ENCODE assay signal across 20 cellular contexts in the genomic region with DNA sequence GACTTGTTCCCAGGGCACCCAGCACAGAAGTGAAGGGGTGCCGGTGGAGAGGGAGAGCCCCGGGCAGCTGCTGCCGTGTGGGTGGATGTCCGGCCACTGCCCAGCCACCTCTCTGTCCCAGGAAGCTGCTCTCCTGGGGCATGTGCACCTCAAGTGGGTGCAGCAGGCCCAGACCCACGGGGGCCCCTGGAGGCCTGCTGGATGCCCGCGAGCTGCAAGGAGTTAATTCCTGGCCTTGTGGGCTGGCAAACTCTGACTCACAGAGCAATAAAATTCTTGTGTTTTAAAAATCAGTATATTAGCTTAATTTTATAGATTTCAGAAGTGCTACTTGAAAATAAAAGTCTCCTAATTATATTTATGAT. TPM values are rescaled to one million over a fixed set of nuclear protein-coding genes. Genes with fewer than 3 reads are reported as not detected.
DNase-seq lines count a peak whose midpoint lies in the region; ATAC-seq, FAIRE-seq and TF ChIP-seq lines count a peak whose summit lies in the region.
"Had no signal": no experiment of that assay in that cellular context is flagged by ENCODE, and none has a peak within 500 bp of the region (broad histone marks: within the 10 kb centered on the region; RNA-seq: fewer than 3 reads in every experiment).

No MANE protein-coding gene starts in this region.

- no peak overlapping the region for H3K18ac ChIP-seq in H1 (ENCODE audit: extremely low read depth, low read length)

- DNase-seq in M059J (ENCODE audit: low read depth) (peak; percentile 64), H1 (ENCODE audit: low read depth in 1 of 2, low spot score in 2 of 2) (no peak), renal cortical epithelial cell (ENCODE audit: low read depth) (peak; percentile 19), OCI-M2 (lab: John Stamatoyannopoulos, UW; ENCODE audit: unreplicated experiment) (no peak), SIG-M5 treated with dmso at 0.1 percent for 504 hours (lab: John Stamatoyannopoulos, UW; ENCODE audit: unreplicated experiment) (no peak)
- DNase-seq: CD4-positive, CD25-positive, alpha-beta regulatory T cell; GDM1; KG1; NCI-H1417; NCI-H1930; NCI-H2171 treated with DMSO at 0.1 percent for 48 hours; NCI-H82; SJCRH30 had no signal

- H3K14ac ChIP-seq in H1 (ENCODE audit: insufficient read length), result no peak overlapping the region

- H2BK20ac ChIP-seq in H1 (ENCODE audit: low read length), result no peak overlapping the region

- H3K9me3 ChIP-seq in BLaER1, result no peaks in the 10 kb centered on the region
- no peaks in the 10 kb centered on the region; a peak in 1 of 4 replicates for H3K9me3 ChIP-seq in H1 (ENCODE audit: insufficient read depth in 2 of 2, low read depth in 1 of 2, low read length in 1 of 2)
- H3K9me3 ChIP-seq: SJCRH30 had no signal

- H4K20me1 ChIP-seq in BLaER1 (no peaks in the 10 kb centered on the region), H1 (replicated peaks in 1 of 2; ENCODE audit: control insufficient read depth in 1 of 2, insufficient read depth in 2 of 2, low read length in 2 of 2) (peaks cover 0 to 4% of the 10 kb centered on the region in 2 experiments)

- POLR2A ChIA-PET in H1 (lab: Charles Lee; ENCODE audit: partially characterized antibody), result no interaction called here

- H3K9ac ChIP-seq in BLaER1 (no peak overlapping the region), H1 (replicated peaks in 1 of 4; ENCODE audit: extremely low read depth in 1 of 4, low read depth in 3 of 4, low read length in 3 of 4) (no peak overlapping the region)
- H3K9ac ChIP-seq: GM23248 had no signal

- no peaks in the 10 kb centered on the region for H3K23me2 ChIP-seq in H1 (ENCODE audit: low read depth, low read length)

- H2BK12ac ChIP-seq in H1 (ENCODE audit: low read depth, low read length), result no peak overlapping the region

- H3K27me3 ChIP-seq in BLaER1, result no peaks in the 10 kb centered on the region
- H3K27me3 ChIP-seq in H1 (replicated peaks in 1 of 4; ENCODE audit: control insufficient read depth in 3 of 4, extremely low read depth in 1 of 4, insufficient read depth in 3 of 4, low read length in 3 of 4), result peaks cover 0 to 22% (median 13%) of the 10 kb centered on the region in 4 experiments; a peak in 5 of 7 replicates
- H3K27me3 ChIP-seq: SJCRH30 had no signal

- CTCF ChIA-PET in H1 (lab: Charles Lee; ENCODE audit: partially characterized antibody), result interaction anchor here (0.8 to 1.5 kb wide), 4 partner anchors 44 to 206 kb away, joined by 3 to 4 read pairs (median 3); no protein-coding TSS in a partner anchor

- TF ChIP-seq RAD21 in H1 (IDR thresholded peaks at IDR 0.05 in 1 of 2, conservative IDR thresholded peaks at IDR 0.05 in 1 of 2; ENCODE audit: low read depth in 2 of 2, low read length in 2 of 2), result no peak; a peak in 1 of 4 replicates

- H3K56ac ChIP-seq in H1 (replicated peaks; ENCODE audit: insufficient read length, low read depth, low read length), result no peak overlapping the region

- FAIRE-seq in H1 (lab: Jason Lieb, UNC), result no peak
- FAIRE-seq: A204.1, GM12892, GM19239 had no signal

- no peak overlapping the region for H3K23ac ChIP-seq in H1 (ENCODE audit: insufficient read length)

- H2BK5ac ChIP-seq in H1 (ENCODE audit: low read depth, low read length), result no peak overlapping the region

- no peak overlapping the region for H2AK5ac ChIP-seq in H1 (ENCODE audit: low read depth, low read length)

- no peak overlapping the region for H2AFZ ChIP-seq in H1 (ENCODE audit: low read length)
- H2AFZ ChIP-seq: GM23248 had no signal

- no peak for TF ChIP-seq POLR2A in H1 (IDR thresholded peaks at IDR 0.05; ENCODE audit: control extremely low read depth in 1 of 2, low read depth in 2 of 2, low read length in 2 of 2)

- no peaks in the 10 kb centered on the region for H3K79me1 ChIP-seq in H1 (ENCODE audit: low read depth, low read length)

- H4K8ac ChIP-seq in H1 (ENCODE audit: extremely low read depth, insufficient read depth, low read length), result peak overlapping the region; percentile 14; the same call in 1 of the 2 replicates

- H3K27ac ChIP-seq in BLaER1 (no peak overlapping the region), H1 (ENCODE audit: low read depth, low read length) (no peak overlapping the region)
- H3K27ac ChIP-seq: GM23248, SJCRH30 had no signal

- H2BK120ac ChIP-seq in H1 (replicated peaks; ENCODE audit: low read depth, low read length), result no peak overlapping the region

- H3K79me2 ChIP-seq in H1 (ENCODE audit: control insufficient read depth in 1 of 2, insufficient read depth in 2 of 2, low read length in 2 of 2), result no peaks in the 10 kb centered on the region

- no peaks in the 10 kb centered on the region for H3K36me3 ChIP-seq in BLaER1
- H3K36me3 ChIP-seq in H1 (ENCODE audit: control insufficient read depth in 2 of 4, insufficient read depth in 4 of 4, low read length in 3 of 4), result no peaks in the 10 kb centered on the region
- H3K36me3 ChIP-seq: SJCRH30 had no signal

- H3K4me1 ChIP-seq in BLaER1 (peaks cover 81% of the 10 kb centered on the region), H1 (replicated peaks in 1 of 4; ENCODE audit: control insufficient read depth in 3 of 4, insufficient read depth in 4 of 4, low read length in 3 of 4) (peaks cover 0 to 4% (median 0%) of the 10 kb centered on the region in 4 experiments; a peak in 1 of 7 replicates)

- H3K4ac ChIP-seq in H1 (replicated peaks; ENCODE audit: insufficient read length, low read depth, low read length), result no peak overlapping the region

- no peak overlapping the region for H4K91ac ChIP-seq in H1 (replicated peaks; ENCODE audit: insufficient read length, low read length)

- no peak for TF ChIP-seq CTCF in H1 (IDR thresholded peaks at IDR 0.05; ENCODE audit: control extremely low read depth in 1 of 3, insufficient read depth in 1 of 3, low read depth in 1 of 3, low read length in 3 of 3)

- ATAC-seq in GM19395 (IDR thresholded peaks at IDR 0.05; ENCODE audit: unreplicated experiment), result no peak
- no peak for ATAC-seq in HG03159 (IDR thresholded peaks at IDR 0.05; ENCODE audit: unreplicated experiment)

- WGBS in H1 (ENCODE audit: extremely low coverage in 1 of 2, insufficient coverage in 1 of 2, insufficient read length in 1 of 2, insufficient replicate concordance in 2 of 2, low coverage in 1 of 2, low lambda C conversion rate in 2 of 2, missing lambda C conversion rate in 1 of 2), 2 experiments, result 89% methylated on average over 5 of the region's 7 CpGs; no CpG with 5 or more reads in 1 of the 2 experiments

- H3K4me2 ChIP-seq in BLaER1 (peak overlapping the region; percentile 53), H1 (ENCODE audit: insufficient read depth in 1 of 2, low read depth in 2 of 2, low read length in 2 of 2) (no peak overlapping the region)

- H4K5ac ChIP-seq in H1 (ENCODE audit: insufficient read length, low read depth, low read length), result no peak overlapping the region

- TF ChIP-seq EP300 in H1 (IDR thresholded peaks at IDR 0.05; ENCODE audit: borderline replicate concordance in 1 of 2, low read depth in 2 of 2, low read length in 2 of 2), result no peak

- no peak overlapping the region for H2BK15ac ChIP-seq in H1 (ENCODE audit: low read length)

- H3K4me3 ChIP-seq in BLaER1, result no peak overlapping the region
- no peak overlapping the region for H3K4me3 ChIP-seq in H1 (ENCODE audit: extremely low read depth in 1 of 4, insufficient read depth in 2 of 4, low read depth in 3 of 4, low read length in 4 of 4)
- H3K4me3 ChIP-seq: GM23248, SJCRH30 had no signal

TF ChIP-seq in H1, 55 proteins besides CTCF, POLR2A, EP300 and RAD21 (continues in another document):
- TF ChIP-seq SAP30 (IDR thresholded peaks at IDR 0.05; ENCODE audit: insufficient read depth, insufficient replicate concordance, low read length) (no peak), SIN3A (conservative IDR thresholded peaks at IDR 0.05 in 1 of 2, IDR thresholded peaks at IDR 0.05 in 1 of 2; ENCODE audit: low read depth in 1 of 2, low read length in 2 of 2) (no peak), POU5F1 (IDR thresholded peaks at IDR 0.05; ENCODE audit: low read depth, low read length) (no peak), PHF8 (conservative IDR thresholded peaks at IDR 0.05; ENCODE audit: low read depth, low read length) (no peak), ZNF274 (IDR thresholded peaks at IDR 0.05; ENCODE audit: borderline replicate concordance, extremely low read depth, low read length) (no peak), EGR1 (IDR thresholded peaks at IDR 0.05; ENCODE audit: borderline replicate concordance, low read depth, low read length) (no peak), NRF1 (IDR thresholded peaks at IDR 0.05; ENCODE audit: low read depth, low read length) (no peak), TEAD4 (IDR thresholded peaks at IDR 0.05; ENCODE audit: low read depth, low read length) (no peak), ASH2L (IDR thresholded peaks at IDR 0.05; ENCODE audit: low read length) (no peak), JUN (IDR thresholded peaks at IDR 0.05; ENCODE audit: low read depth, low read length) (no peak)
- TF ChIP-seq, protein P1, sequence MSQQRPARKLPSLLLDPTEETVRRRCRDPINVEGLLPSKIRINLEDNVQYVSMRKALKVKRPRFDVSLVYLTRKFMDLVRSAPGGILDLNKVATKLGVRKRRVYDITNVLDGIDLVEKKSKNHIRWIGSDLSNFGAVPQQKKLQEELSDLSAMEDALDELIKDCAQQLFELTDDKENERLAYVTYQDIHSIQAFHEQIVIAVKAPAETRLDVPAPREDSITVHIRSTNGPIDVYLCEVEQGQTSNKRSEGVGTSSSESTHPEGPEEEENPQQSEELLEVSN (IDR thresholded peaks at IDR 0.05), result no peak

RNA-seq across cellular contexts. Expression of a gene that starts 37.4 kb away (rescaled TPM):
- 0.32 and 0.47 TPM in 2 replicates for total RNA-seq in M059J (2014; rRNA removed; shearing (Covaris generic))
- 1.2 TPM in 2 replicates for total RNA-seq in H1 (2021; fragmentation: NEBNext Ultra II Directional; extraction: Animal tissue kit (Norgen Biotek cat#: 25700))
- polyA plus RNA-seq in H1 (2011; rRNA removed), result 0.19 and 0.21 TPM in 2 replicates
- polyA plus RNA-seq in H1 (2011; cell fraction: cytosol; rRNA removed), result 0.08 TPM
- 2.4 TPM for polyA plus RNA-seq in H1 (2011; cell fraction: nucleus; rRNA removed)
- 0.19 to 0.30 TPM (median 0.24 TPM) in 4 replicates for polyA plus RNA-seq in H1 (2012, experiment 1 of 2)
- 0.01 TPM for polyA plus RNA-seq in H1 (2012, experiment 2 of 2)
- polyA plus RNA-seq in H1 (2013, experiment 1 of 2), result 0.20 TPM
- 0.13 TPM for polyA plus RNA-seq in H1 (2013, experiment 2 of 2)
- 6.2 and 7.3 TPM in 2 replicates for polyA minus RNA-seq in H1 (2011; rRNA and poly(A)+ RNA removed)
- 1.0 TPM for polyA minus RNA-seq in H1 (2011; cell fraction: cytosol; rRNA and poly(A)+ RNA removed)
- polyA minus RNA-seq in H1 (2011; cell fraction: nucleus; rRNA and poly(A)+ RNA removed), result 21.4 TPM
- total RNA-seq in renal cortical epithelial cell, result 0.35 and 4.8 TPM in 2 replicates

Comparison
In these comparisons a context has a peak if more than half of its experiments do, and no peak if none do; other contexts are left out.
1. DNase-seq: peak in M059J (single experiment) and renal cortical epithelial cell (single experiment); none in H1 (0 of 2), OCI-M2 (single experiment) and SIG-M5 treated with dmso at 0.1 percent for 504 hours (single experiment).